In genomic region chr10:89701238-89702120, GRCh38 we compare ENCODE assay signal across 8 cellular contexts. TPM values are rescaled to one million over a fixed set of nuclear protein-coding genes. Genes with fewer than 3 reads are reported as not detected.
DNase-seq lines count a peak whose midpoint lies in the region; ATAC-seq and TF ChIP-seq lines count a peak whose summit lies in the region.

TSS of gene KIF20B (plus strand) at chr10:89701590. CDS start at chr10:89705295, 3,705 bp downstream.

- no peaks in the 10 kb centered on the region for H3K27me3 ChIP-seq in OCI-LY3 (ENCODE audit: low read depth, low read length)

- peak within 1 kb of the TSS; percentile 86 for H3K9ac ChIP-seq in OCI-LY3 (ENCODE audit: low read length)

- peak; percentile 87 for DNase-seq in DMS 273 treated with DMSO at 0.1 percent for 48 hours (lab: John Stamatoyannopoulos, UW)
- DNase-seq in HuH-7.5 (ENCODE audit: low spot score): peak; percentile 63
- DNase-seq in activated CD8-positive, alpha-beta memory T cell treated with anti-CD3 and anti-CD28 coated beads, Interleukin-2, amount 50 U/mL, for 48 hours: peak; percentile 93
- peak; percentile 95 for DNase-seq in endothelial cell (ENCODE audit: low spot score)
- DNase-seq in mesothelial cell of epicardium (ENCODE audit: low spot score in 2 of 2, unreplicated experiment in 2 of 2): peak; percentile 87 to 94
- DNase-seq in stimulated activated CD8-positive, alpha-beta memory T cell treated with anti-CD3 and anti-CD28 coated beads, Interleukin-15, amount 100 ng/mL, for 48 hours (ENCODE audit: low read depth in 2 of 2): peak; percentile 93 to 95

- H3K27ac Mint-ChIP-seq in endothelial cell (ENCODE audit: unreplicated experiment) (peak within 1 kb of the TSS; percentile 98), mesothelial cell of epicardium (peak within 1 kb of the TSS; percentile 97)

- TF ChIP-seq CTCF in OCI-LY3 (IDR thresholded peaks at IDR 0.05; ENCODE audit: low read depth, low read length) (peak; percentile 32; the same call in 1 of the 2 replicates), endothelial cell (IDR thresholded peaks at IDR 0.05; ENCODE audit: unreplicated experiment) (no peak), mesothelial cell of epicardium (IDR thresholded peaks at IDR 0.05; ENCODE audit: unreplicated experiment) (peak; percentile 28)

- peak; percentile 95 for ATAC-seq in GM21526 (IDR thresholded peaks at IDR 0.05; ENCODE audit: low FRiP score, unreplicated experiment)

- H3K4me1 ChIP-seq in OCI-LY3 (ENCODE audit: low read length): peaks cover 27% of the 10 kb centered on the region

- no peaks in the 10 kb centered on the region for H3K9me3 Mint-ChIP-seq in endothelial cell (ENCODE audit: unreplicated experiment)
- no peaks in the 10 kb centered on the region for H3K9me3 Mint-ChIP-seq in mesothelial cell of epicardium

- H3K36me3 ChIP-seq in OCI-LY3 (replicated peaks; ENCODE audit: low read depth, low read length): peaks cover 5% of the 10 kb centered on the region

- no peaks in the 10 kb centered on the region for H3K36me3 Mint-ChIP-seq in endothelial cell (ENCODE audit: low read depth, unreplicated experiment)
- no peaks in the 10 kb centered on the region for H3K36me3 Mint-ChIP-seq in mesothelial cell of epicardium

- H3K27ac ChIP-seq in OCI-LY3 (ENCODE audit: low read length): peak within 1 kb of the TSS; percentile 81

- H3K4me3 Mint-ChIP-seq in endothelial cell (ENCODE audit: unreplicated experiment) (peak within 1 kb of the TSS; percentile 100), mesothelial cell of epicardium (peak within 1 kb of the TSS; percentile 97)

- peak within 1 kb of the TSS; percentile 90 for H3K4me2 ChIP-seq in OCI-LY3 (ENCODE audit: low read length)

- H3K9me3 ChIP-seq in OCI-LY3 (ENCODE audit: insufficient read depth, low read length): no peaks in the 10 kb centered on the region

- H2AFZ ChIP-seq in OCI-LY3 (ENCODE audit: low read depth, low read length): peak within 1 kb of the TSS; percentile 92

- H3K4me1 Mint-ChIP-seq in endothelial cell (ENCODE audit: unreplicated experiment) (peaks cover 9% of the 10 kb centered on the region), mesothelial cell of epicardium (peaks cover 42% of the 10 kb centered on the region)

- no peaks in the 10 kb centered on the region for H3K27me3 Mint-ChIP-seq in endothelial cell (ENCODE audit: unreplicated experiment)
- no peaks in the 10 kb centered on the region for H3K27me3 Mint-ChIP-seq in mesothelial cell of epicardium (ENCODE audit: low read depth)

- H3K79me2 ChIP-seq in OCI-LY3 (ENCODE audit: low read length): peaks cover 50% of the 10 kb centered on the region

- H4K20me1 ChIP-seq in OCI-LY3 (ENCODE audit: insufficient read depth, low read length): peaks cover 10% of the 10 kb centered on the region; the same call in 1 of the 2 replicates

- peak within 1 kb of the TSS; percentile 96 for H3K4me3 ChIP-seq in OCI-LY3 (ENCODE audit: low read length)

RNA-seq across cellular contexts. Expression of gene KIF20B, which starts in this region (rescaled TPM):
- total RNA-seq in endothelial cell (ENCODE audit: unreplicated experiment): 12.9 TPM
- total RNA-seq in mesothelial cell of epicardium: 19.5 to 20.4 TPM (median 20.3 TPM) in 3 replicates

Comparison
In these comparisons a context has a peak if more than half of its experiments do, and no peak if none do; other contexts are left out.
1. Peak in every context shown above with its lines: DNase-seq, ATAC-seq, H3K4me3 ChIP-seq and H3K27ac ChIP-seq.